In the genomic region with DNA sequence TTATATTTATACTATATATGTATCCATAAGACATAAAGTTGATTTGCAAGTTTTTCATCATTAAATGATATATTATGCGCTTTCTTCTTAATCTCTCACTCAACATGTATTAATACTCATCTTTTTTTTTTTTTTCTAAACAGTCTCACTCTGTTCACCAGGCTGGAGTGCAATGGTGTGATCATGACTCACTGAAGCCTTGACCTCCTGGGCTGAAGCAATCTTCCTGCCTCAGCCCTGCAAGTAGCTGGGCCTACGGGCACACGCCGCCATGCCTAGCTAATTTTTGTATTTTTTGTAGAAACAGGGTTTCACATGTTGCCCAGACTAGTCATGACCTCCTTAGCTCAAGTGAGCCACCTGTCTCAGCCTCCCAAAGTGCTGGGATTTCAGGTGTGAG, we compare ENCODE assay signal across 1 cellular context.
TF ChIP-seq lines count a peak whose summit lies in the region.

No MANE protein-coding gene starts in this region.

TF ChIP-seq in HepG2, 621 proteins besides CTCF, POLR2A, EP300 and RAD21 (continued from another document and continues in another):
- TF ChIP-seq, protein P1, sequence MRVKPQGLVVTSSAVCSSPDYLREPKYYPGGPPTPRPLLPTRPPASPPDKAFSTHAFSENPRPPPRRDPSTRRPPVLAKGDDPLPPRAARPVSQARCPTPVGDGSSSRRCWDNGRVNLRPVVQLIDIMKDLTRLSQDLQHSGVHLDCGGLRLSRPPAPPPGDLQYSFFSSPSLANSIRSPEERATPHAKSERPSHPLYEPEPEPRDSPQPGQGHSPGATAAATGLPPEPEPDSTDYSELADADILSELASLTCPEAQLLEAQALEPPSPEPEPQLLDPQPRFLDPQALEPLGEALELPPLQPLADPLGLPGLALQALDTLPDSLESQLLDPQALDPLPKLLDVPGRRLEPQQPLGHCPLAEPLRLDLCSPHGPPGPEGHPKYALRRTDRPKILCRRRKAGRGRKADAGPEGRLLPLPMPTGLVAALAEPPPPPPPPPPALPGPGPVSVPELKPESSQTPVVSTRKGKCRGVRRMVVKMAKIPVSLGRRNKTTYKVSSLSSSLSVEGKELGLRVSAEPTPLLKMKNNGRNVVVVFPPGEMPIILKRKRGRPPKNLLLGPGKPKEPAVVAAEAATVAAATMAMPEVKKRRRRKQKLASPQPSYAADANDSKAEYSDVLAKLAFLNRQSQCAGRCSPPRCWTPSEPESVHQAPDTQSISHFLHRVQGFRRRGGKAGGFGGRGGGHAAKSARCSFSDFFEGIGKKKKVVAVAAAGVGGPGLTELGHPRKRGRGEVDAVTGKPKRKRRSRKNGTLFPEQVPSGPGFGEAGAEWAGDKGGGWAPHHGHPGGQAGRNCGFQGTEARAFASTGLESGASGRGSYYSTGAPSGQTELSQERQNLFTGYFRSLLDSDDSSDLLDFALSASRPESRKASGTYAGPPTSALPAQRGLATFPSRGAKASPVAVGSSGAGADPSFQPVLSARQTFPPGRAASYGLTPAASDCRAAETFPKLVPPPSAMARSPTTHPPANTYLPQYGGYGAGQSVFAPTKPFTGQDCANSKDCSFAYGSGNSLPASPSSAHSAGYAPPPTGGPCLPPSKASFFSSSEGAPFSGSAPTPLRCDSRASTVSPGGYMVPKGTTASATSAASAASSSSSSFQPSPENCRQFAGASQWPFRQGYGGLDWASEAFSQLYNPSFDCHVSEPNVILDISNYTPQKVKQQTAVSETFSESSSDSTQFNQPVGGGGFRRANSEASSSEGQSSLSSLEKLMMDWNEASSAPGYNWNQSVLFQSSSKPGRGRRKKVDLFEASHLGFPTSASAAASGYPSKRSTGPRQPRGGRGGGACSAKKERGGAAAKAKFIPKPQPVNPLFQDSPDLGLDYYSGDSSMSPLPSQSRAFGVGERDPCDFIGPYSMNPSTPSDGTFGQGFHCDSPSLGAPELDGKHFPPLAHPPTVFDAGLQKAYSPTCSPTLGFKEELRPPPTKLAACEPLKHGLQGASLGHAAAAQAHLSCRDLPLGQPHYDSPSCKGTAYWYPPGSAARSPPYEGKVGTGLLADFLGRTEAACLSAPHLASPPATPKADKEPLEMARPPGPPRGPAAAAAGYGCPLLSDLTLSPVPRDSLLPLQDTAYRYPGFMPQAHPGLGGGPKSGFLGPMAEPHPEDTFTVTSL (CRISPR knock-in tag; IDR thresholded peaks at IDR 0.05; ENCODE audit: borderline replicate concordance): peak; percentile 72; the same call in 1 of the 2 replicates
- TF ChIP-seq, protein P2, sequence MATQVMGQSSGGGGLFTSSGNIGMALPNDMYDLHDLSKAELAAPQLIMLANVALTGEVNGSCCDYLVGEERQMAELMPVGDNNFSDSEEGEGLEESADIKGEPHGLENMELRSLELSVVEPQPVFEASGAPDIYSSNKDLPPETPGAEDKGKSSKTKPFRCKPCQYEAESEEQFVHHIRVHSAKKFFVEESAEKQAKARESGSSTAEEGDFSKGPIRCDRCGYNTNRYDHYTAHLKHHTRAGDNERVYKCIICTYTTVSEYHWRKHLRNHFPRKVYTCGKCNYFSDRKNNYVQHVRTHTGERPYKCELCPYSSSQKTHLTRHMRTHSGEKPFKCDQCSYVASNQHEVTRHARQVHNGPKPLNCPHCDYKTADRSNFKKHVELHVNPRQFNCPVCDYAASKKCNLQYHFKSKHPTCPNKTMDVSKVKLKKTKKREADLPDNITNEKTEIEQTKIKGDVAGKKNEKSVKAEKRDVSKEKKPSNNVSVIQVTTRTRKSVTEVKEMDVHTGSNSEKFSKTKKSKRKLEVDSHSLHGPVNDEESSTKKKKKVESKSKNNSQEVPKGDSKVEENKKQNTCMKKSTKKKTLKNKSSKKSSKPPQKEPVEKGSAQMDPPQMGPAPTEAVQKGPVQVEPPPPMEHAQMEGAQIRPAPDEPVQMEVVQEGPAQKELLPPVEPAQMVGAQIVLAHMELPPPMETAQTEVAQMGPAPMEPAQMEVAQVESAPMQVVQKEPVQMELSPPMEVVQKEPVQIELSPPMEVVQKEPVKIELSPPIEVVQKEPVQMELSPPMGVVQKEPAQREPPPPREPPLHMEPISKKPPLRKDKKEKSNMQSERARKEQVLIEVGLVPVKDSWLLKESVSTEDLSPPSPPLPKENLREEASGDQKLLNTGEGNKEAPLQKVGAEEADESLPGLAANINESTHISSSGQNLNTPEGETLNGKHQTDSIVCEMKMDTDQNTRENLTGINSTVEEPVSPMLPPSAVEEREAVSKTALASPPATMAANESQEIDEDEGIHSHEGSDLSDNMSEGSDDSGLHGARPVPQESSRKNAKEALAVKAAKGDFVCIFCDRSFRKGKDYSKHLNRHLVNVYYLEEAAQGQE (IDR thresholded peaks at IDR 0.05; ENCODE audit: borderline replicate concordance in 1 of 2, low read depth in 1 of 2, low read length in 2 of 2): no peak
- TF ChIP-seq HMG20A (CRISPR knock-in tag; IDR thresholded peaks at IDR 0.05; ENCODE audit: borderline replicate concordance): peak; percentile 69; the same call in 1 of the 2 replicates
- TF ChIP-seq KLF9 (CRISPR knock-in tag; IDR thresholded peaks at IDR 0.05; ENCODE audit: low read depth): no peak
- TF ChIP-seq YY1 (IDR thresholded peaks at IDR 0.05; ENCODE audit: insufficient read depth, insufficient replicate concordance, low read depth, low read length): peak; percentile 37
- TF ChIP-seq GTF3A (CRISPR knock-in tag; conservative IDR thresholded peaks at IDR 0.05): no peak
- TF ChIP-seq ZFY (CRISPR knock-in tag; IDR thresholded peaks at IDR 0.05): peak; percentile 46
- TF ChIP-seq, protein P3, sequence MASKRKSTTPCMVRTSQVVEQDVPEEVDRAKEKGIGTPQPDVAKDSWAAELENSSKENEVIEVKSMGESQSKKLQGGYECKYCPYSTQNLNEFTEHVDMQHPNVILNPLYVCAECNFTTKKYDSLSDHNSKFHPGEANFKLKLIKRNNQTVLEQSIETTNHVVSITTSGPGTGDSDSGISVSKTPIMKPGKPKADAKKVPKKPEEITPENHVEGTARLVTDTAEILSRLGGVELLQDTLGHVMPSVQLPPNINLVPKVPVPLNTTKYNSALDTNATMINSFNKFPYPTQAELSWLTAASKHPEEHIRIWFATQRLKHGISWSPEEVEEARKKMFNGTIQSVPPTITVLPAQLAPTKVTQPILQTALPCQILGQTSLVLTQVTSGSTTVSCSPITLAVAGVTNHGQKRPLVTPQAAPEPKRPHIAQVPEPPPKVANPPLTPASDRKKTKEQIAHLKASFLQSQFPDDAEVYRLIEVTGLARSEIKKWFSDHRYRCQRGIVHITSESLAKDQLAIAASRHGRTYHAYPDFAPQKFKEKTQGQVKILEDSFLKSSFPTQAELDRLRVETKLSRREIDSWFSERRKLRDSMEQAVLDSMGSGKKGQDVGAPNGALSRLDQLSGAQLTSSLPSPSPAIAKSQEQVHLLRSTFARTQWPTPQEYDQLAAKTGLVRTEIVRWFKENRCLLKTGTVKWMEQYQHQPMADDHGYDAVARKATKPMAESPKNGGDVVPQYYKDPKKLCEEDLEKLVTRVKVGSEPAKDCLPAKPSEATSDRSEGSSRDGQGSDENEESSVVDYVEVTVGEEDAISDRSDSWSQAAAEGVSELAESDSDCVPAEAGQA (IDR thresholded peaks at IDR 0.05; ENCODE audit: low read depth): no peak; the same call in 1 of the 2 replicates
- TF ChIP-seq, protein P3 (CRISPR knock-in tag; IDR thresholded peaks at IDR 0.05; ENCODE audit: borderline replicate concordance): no peak
- TF ChIP-seq MED13 (CRISPR knock-in tag; IDR thresholded peaks at IDR 0.05): no peak
- TF ChIP-seq, protein P4, sequence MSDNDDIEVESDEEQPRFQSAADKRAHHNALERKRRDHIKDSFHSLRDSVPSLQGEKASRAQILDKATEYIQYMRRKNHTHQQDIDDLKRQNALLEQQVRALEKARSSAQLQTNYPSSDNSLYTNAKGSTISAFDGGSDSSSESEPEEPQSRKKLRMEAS (IDR thresholded peaks at IDR 0.05): peak; percentile 21; the same call in 1 of the 2 replicates
- TF ChIP-seq ZNF564 (CRISPR knock-in tag; IDR thresholded peaks at IDR 0.05): no peak
- TF ChIP-seq MED1 (CRISPR knock-in tag; IDR thresholded peaks at IDR 0.05): peak; percentile 77
- TF ChIP-seq, protein P5, sequence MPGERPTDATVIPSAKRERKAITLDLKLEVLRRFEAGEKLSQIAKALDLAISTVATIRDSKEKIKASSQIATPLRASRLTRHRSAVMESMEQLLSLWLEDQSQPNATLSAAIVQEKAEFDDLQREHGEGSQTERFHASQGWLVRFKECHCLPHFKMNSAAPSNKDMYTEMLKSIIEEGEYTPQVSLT (CRISPR knock-in tag; IDR thresholded peaks at IDR 0.05; ENCODE audit: borderline replicate concordance, low read depth): no peak
- TF ChIP-seq ZFP90 (CRISPR knock-in tag; IDR thresholded peaks at IDR 0.05; ENCODE audit: borderline replicate concordance): 0 out of 2 replicates have a peak, but pooled peaks have one; percentile 31
- TF ChIP-seq CEBPB (IDR thresholded peaks at IDR 0.05; ENCODE audit: borderline replicate concordance, low read depth, low read length): peak; percentile 91
- TF ChIP-seq, protein P6, sequence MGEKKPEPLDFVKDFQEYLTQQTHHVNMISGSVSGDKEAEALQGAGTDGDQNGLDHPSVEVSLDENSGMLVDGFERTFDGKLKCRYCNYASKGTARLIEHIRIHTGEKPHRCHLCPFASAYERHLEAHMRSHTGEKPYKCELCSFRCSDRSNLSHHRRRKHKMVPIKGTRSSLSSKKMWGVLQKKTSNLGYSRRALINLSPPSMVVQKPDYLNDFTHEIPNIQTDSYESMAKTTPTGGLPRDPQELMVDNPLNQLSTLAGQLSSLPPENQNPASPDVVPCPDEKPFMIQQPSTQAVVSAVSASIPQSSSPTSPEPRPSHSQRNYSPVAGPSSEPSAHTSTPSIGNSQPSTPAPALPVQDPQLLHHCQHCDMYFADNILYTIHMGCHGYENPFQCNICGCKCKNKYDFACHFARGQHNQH (CRISPR knock-in tag; IDR thresholded peaks at IDR 0.05): peak; percentile 61; the same call in 1 of the 2 replicates
- TF ChIP-seq ZNF549 (CRISPR knock-in tag; IDR thresholded peaks at IDR 0.05): no peak
- peak; percentile 71 for TF ChIP-seq PPARG (CRISPR knock-in tag; conservative IDR thresholded peaks at IDR 0.05)
- TF ChIP-seq, protein P7, sequence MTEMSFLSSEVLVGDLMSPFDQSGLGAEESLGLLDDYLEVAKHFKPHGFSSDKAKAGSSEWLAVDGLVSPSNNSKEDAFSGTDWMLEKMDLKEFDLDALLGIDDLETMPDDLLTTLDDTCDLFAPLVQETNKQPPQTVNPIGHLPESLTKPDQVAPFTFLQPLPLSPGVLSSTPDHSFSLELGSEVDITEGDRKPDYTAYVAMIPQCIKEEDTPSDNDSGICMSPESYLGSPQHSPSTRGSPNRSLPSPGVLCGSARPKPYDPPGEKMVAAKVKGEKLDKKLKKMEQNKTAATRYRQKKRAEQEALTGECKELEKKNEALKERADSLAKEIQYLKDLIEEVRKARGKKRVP (CRISPR knock-in tag; IDR thresholded peaks at IDR 0.05): peak in 1 of 2 experiments; percentile 83; a peak in 2 of 4 replicates
- 0 out of 2 replicates have a peak, but pooled peaks have one; percentile 22 for TF ChIP-seq ZNF567 (CRISPR knock-in tag; IDR thresholded peaks at IDR 0.05; ENCODE audit: borderline replicate concordance)
- peak; percentile 42; the same call in 1 of the 2 replicates for TF ChIP-seq FOXK1 (CRISPR knock-in tag; IDR thresholded peaks at IDR 0.05; ENCODE audit: borderline replicate concordance, low read depth)
- TF ChIP-seq, protein P8, sequence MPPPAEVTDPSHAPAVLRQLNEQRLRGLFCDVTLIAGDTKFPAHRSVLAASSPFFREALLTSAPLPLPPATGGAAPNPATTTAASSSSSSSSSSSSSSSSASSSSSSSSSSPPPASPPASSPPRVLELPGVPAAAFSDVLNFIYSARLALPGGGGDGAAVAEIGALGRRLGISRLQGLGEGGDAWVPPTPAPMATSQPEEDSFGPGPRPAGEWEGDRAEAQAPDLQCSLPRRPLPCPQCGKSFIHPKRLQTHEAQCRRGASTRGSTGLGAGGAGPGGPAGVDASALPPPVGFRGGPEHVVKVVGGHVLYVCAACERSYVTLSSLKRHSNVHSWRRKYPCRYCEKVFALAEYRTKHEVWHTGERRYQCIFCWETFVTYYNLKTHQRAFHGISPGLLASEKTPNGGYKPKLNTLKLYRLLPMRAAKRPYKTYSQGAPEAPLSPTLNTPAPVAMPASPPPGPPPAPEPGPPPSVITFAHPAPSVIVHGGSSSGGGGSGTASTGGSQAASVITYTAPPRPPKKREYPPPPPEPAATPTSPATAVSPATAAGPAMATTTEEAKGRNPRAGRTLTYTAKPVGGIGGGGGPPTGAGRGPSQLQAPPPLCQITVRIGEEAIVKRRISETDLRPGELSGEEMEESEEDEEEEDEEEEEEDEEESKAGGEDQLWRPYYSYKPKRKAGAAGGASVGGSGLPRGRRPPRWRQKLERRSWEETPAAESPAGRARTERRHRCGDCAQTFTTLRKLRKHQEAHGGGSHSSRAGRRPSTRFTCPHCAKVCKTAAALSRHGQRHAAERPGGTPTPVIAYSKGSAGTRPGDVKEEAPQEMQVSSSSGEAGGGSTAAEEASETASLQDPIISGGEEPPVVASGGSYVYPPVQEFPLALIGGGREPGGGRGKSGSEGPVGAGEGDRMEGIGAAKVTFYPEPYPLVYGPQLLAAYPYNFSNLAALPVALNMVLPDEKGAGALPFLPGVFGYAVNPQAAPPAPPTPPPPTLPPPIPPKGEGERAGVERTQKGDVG (CRISPR knock-in tag; IDR thresholded peaks at IDR 0.05; ENCODE audit: borderline replicate concordance): peak; percentile 54; the same call in 1 of the 2 replicates
- peak; percentile 67 for TF ChIP-seq FOXA3 (CRISPR knock-in tag; IDR thresholded peaks at IDR 0.05)
- no peak for TF ChIP-seq ZNF577 (CRISPR knock-in tag; IDR thresholded peaks at IDR 0.05; ENCODE audit: borderline replicate concordance, low read depth)
- no peak for TF ChIP-seq ZNF816 (CRISPR knock-in tag; IDR thresholded peaks at IDR 0.05; ENCODE audit: borderline replicate concordance)
- TF ChIP-seq NR2F6 (IDR thresholded peaks at IDR 0.05): peak; percentile 85
- peak; percentile 94 for TF ChIP-seq NR2F6 (CRISPR knock-in tag; IDR thresholded peaks at IDR 0.05)
- TF ChIP-seq FOXJ3 (CRISPR knock-in tag; IDR thresholded peaks at IDR 0.05; ENCODE audit: borderline replicate concordance): no peak
- no peak for TF ChIP-seq U2AF2 (IDR thresholded peaks at IDR 0.05; ENCODE audit: low read depth, low read length)
